ENCODE assay signal across 13 cellular contexts in genomic region chr12:46154221-46154975, GRCh38.
DNase-seq lines count a peak whose midpoint lies in the region; ATAC-seq and TF ChIP-seq lines count a peak whose summit lies in the region.
"Had no signal": no experiment of that assay in that cellular context is flagged by ENCODE, and none has a peak within 500 bp of the region (broad histone marks: within the 10 kb centered on the region; RNA-seq: fewer than 3 reads in every experiment).

No MANE protein-coding gene starts in this region.

- peak overlapping the region; percentile 48 for H3K4me2 ChIP-seq in hepatocyte

- H3K27ac ChIP-seq in A673 (ENCODE audit: low read depth, low read length, poor library complexity, severe bottlenecking), result peak overlapping the region; percentile 22
- H3K27ac ChIP-seq in hepatocyte, result peak overlapping the region; percentile 28

- no peaks in the 10 kb centered on the region for H3K36me3 ChIP-seq in A673 (ENCODE audit: insufficient read depth, low read length, poor library complexity, severe bottlenecking)
- no peaks in the 10 kb centered on the region for H3K36me3 ChIP-seq in hepatocyte (replicated peaks; ENCODE audit: insufficient read depth, low read depth)

- no peak overlapping the region for H2AFZ ChIP-seq in hepatocyte

- CTCF ChIA-PET in A673 (lab: Charles Lee), result interaction anchor here (1.0 kb wide), 1 partner anchor 392 kb away, joined by 3 read pairs; no protein-coding TSS in a partner anchor

- no peak for ATAC-seq in HG03457 (IDR thresholded peaks at IDR 0.05; ENCODE audit: unreplicated experiment)
- ATAC-seq: stimulated activated naive CD8-positive, alpha-beta T cell treated with anti-CD3 and anti-CD28 coated beads, Interleukin-15, Interleukin-2, amounts not matched to agents 100 U/mL and 50 U/mL, for 24 hours had no signal

- H3K4me1 ChIP-seq in A673 (ENCODE audit: insufficient read depth, low read length, poor library complexity, severe bottlenecking) (peaks cover 35% of the 10 kb centered on the region), hepatocyte (ENCODE audit: insufficient read depth) (peaks cover 23% of the 10 kb centered on the region)

- DNase-seq in A673 (ENCODE audit: low spot score) (no peak), HFF-Myc (ENCODE audit: extremely low read depth, low read depth) (peak; percentile 27), amniotic stem cell (lab: John Stamatoyannopoulos, UW) (peak; percentile 37), hepatocyte (ENCODE audit: low spot score) (peak; percentile 27), cardiac septum (ENCODE audit: low spot score) (no peak), lower leg skin (ENCODE audit: low spot score in 2 of 2) (no peak), NCI-H524 treated with DMSO at 0.1 percent for 48 hours (lab: John Stamatoyannopoulos, UW) (no peak)
- DNase-seq: activated CD4-positive, alpha-beta memory T cell treated with anti-CD3 and anti-CD28 coated beads, Interleukin-2, amount 10 ng/mL, durations not matched to agents 7 days and 5 days; AML-193; effector CD4-positive, alpha-beta T cell; stimulated activated naive CD8-positive, alpha-beta T cell treated with anti-CD3 and anti-CD28 coated beads, Interleukin-15, Interleukin-2, amounts not matched to agents 100 U/mL and 50 U/mL, for 24 hours; T-helper 1 cell had no signal

- H3K27me3 ChIP-seq in A673 (replicated peaks; ENCODE audit: insufficient read depth, low read depth, low read length, poor library complexity) (no peaks in the 10 kb centered on the region), hepatocyte (no peaks in the 10 kb centered on the region)

- WGBS in hepatocyte (ENCODE audit: low lambda C conversion rate, missing lambda C conversion rate), result 49% methylated on average over 2 of the region's 2 CpGs
- WGBS in lower leg skin, 2 donors, result 54% methylated on average over 2 of the region's 2 CpGs

- no peaks in the 10 kb centered on the region for H3K79me2 ChIP-seq in hepatocyte

- H3K9me2 ChIP-seq in hepatocyte (replicated peaks; ENCODE audit: insufficient read depth), result no peaks in the 10 kb centered on the region

- no peak for TF ChIP-seq CTCF in A673 (conservative IDR thresholded peaks at IDR 0.05; ENCODE audit: low read depth, low read length)
- TF ChIP-seq CTCF in HFF-Myc (IDR thresholded peaks at IDR 0.05; ENCODE audit: low read depth, low read length, missing control alignments), result no peak
- TF ChIP-seq CTCF in hepatocyte (IDR thresholded peaks at IDR 0.05; ENCODE audit: poor library complexity), result no peak
- TF ChIP-seq CTCF in lower leg skin (IDR thresholded peaks at IDR 0.05), result no peak

- no TSS peak for BruUV-seq in A673 (replicated peaks; lab: Mats Ljungman, UMichigan)

- intact Hi-C loops in A673 (cut with micrococcal nuclease; ENCODE audit: unreplicated experiment), result loop anchor here (5.0 to 10.0 kb wide), 4 partner anchors 110 to 870 kb away; partner anchors contain the start of gene SLC38A1
- intact Hi-C loops in cardiac septum (cut with DNase I), result no loop called here
- intact Hi-C loops in lower leg skin (cut with DNase I; ENCODE audit: low total_unique reads), result loop anchor here (10.0 kb wide), 2 partner anchors 210 to 510 kb away; no protein-coding TSS in a partner anchor

- H3K4me3 ChIP-seq in A673 (ENCODE audit: low read depth, low read length, poor library complexity, severe bottlenecking), result no peak overlapping the region
- H3K4me3 ChIP-seq in HFF-Myc (replicated peaks; ENCODE audit: low read depth, low read length), result no peak overlapping the region
- H3K4me3 ChIP-seq in hepatocyte, result no peak overlapping the region
- no peak overlapping the region for H3K4me3 ChIP-seq in lower leg skin (ENCODE audit: low read depth, poor library complexity, severe bottlenecking)

- H4K20me1 ChIP-seq in hepatocyte (ENCODE audit: insufficient read depth, poor library complexity, severe bottlenecking), result no peaks in the 10 kb centered on the region

- POLR2A ChIA-PET in A673 (lab: Charles Lee; ENCODE audit: low non-redundant PET), result no interaction called here

- TF ChIP-seq POLR2A in lower leg skin (IDR thresholded peaks at IDR 0.05), result no peak

- H3K9me3 ChIP-seq in A673 (ENCODE audit: low read depth, low read length, poor library complexity, severe bottlenecking) (peaks cover 4% of the 10 kb centered on the region), hepatocyte (ENCODE audit: low read depth) (no peaks in the 10 kb centered on the region)

Comparison
In these comparisons a context has a peak if more than half of its experiments do, and no peak if none do; other contexts are left out.
1. DNase-seq: peak in HFF-Myc (single experiment), amniotic stem cell (single experiment) and hepatocyte (single experiment); none in A673 (single experiment), cardiac septum (single experiment), lower leg skin (0 of 2) and NCI-H524 treated with DMSO at 0.1 percent for 48 hours (single experiment).